In the genomic region with DNA sequence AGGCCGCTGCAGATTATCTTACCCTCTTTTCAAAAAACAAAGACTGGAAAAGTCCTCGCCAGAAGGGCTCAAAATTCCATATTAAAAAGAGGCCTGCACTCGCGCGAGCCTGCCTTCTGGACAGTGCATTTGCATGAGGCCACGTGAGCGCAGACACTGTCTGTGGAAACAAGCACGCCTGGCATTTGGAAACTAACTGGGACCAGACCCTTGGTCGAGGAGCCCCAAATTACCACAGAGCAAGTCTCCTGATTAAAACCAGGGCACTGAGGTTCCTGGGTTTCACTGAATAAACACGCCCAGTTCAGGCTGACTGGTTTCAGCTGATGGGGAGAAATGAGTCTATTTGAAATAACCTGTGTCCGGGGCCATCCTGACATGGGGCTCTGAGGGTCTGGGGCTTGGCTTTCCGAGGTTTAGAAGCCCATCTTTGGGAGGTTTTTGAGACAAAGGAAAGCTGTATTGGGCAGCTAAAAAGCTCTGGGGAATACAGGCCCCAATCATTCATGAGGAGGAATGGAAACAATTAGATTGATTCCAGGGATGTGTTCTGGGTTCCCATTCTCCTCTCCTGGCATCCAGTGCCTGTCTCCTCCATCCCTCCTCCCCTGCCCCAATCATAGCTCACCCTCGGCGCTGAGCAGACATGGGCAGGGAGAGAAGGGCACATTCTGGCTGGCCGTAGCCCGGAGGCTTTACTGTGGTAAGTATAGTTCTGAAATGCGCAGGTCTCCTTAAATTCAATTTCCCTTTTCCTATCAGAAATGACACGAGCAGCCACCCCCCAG, we compare ENCODE assay signal across 17 cellular contexts.
"Had no signal": no experiment of that assay in that cellular context is flagged by ENCODE, and none has a peak within 500 bp of the region (broad histone marks: within the 10 kb centered on the region; RNA-seq: fewer than 3 reads in every experiment).

No MANE protein-coding gene starts in this region.

- H3K27me3 ChIP-seq: adrenal gland, foreskin keratinocyte, left lung, stomach, upper lobe of right lung had no signal

- H3K4me3 ChIP-seq: adrenal gland, left lung, prostate gland, smooth muscle cell, stomach, thoracic aorta, upper lobe of right lung had no signal

- ATAC-seq: activated CD4-positive, alpha-beta T cell treated with anti-CD3 and anti-CD28 coated beads for 36 hours; effector memory CD8-positive, alpha-beta T cell; foreskin keratinocyte; left lung; stimulated activated effector memory CD8-positive, alpha-beta T cell treated with anti-CD3 and anti-CD28 coated beads, Interleukin-12 subunit alpha, Interleukin-12 subunit beta, amount 100 ng/mL, for 72 hours; upper lobe of right lung had no signal

- H3K27ac Mint-ChIP-seq: activated CD4-positive, alpha-beta T cell treated with anti-CD3 and anti-CD28 coated beads for 36 hours; activated naive CD4-positive, alpha-beta T cell treated with anti-CD3 and anti-CD28 coated beads, Interleukin-2, amount 50 U/mL, for 24 hours; effector memory CD8-positive, alpha-beta T cell; stimulated activated effector memory CD8-positive, alpha-beta T cell treated with anti-CD3 and anti-CD28 coated beads, Interleukin-12 subunit alpha, Interleukin-12 subunit beta, amount 100 ng/mL, for 72 hours had no signal

- H3K9me3 ChIP-seq: adrenal gland, left lung, prostate gland, stomach, thoracic aorta, upper lobe of right lung had no signal

- DNase-seq: activated CD4-positive, alpha-beta T cell treated with anti-CD3 and anti-CD28 coated beads for 36 hours; activated CD4-positive, alpha-beta T cell treated with anti-CD3 and anti-CD28 coated beads, Interleukin-2, amount 50 U/mL, for 48 hours; activated gamma-delta T cell; adrenal gland; dermis blood vessel endothelial cell; effector memory CD8-positive, alpha-beta T cell; foreskin keratinocyte; kidney; left lung; stimulated activated CD4-positive, alpha-beta T cell treated with anti-CD3 and anti-CD28 coated beads, Interleukin-4, amount 100 ng/mL, for 1 hour; stomach; upper lobe of right lung had no signal

- H3K27ac ChIP-seq: adrenal gland, foreskin keratinocyte, left lung, prostate gland, stomach, thoracic aorta, upper lobe of right lung had no signal

- H3K36me3 Mint-ChIP-seq: activated naive CD4-positive, alpha-beta T cell treated with anti-CD3 and anti-CD28 coated beads, Interleukin-2, amount 50 U/mL, for 24 hours; stimulated activated effector memory CD8-positive, alpha-beta T cell treated with anti-CD3 and anti-CD28 coated beads, Interleukin-12 subunit alpha, Interleukin-12 subunit beta, amount 100 ng/mL, for 72 hours had no signal

- H3K4me3 Mint-ChIP-seq: activated CD4-positive, alpha-beta T cell treated with anti-CD3 and anti-CD28 coated beads for 36 hours; activated naive CD4-positive, alpha-beta T cell treated with anti-CD3 and anti-CD28 coated beads, Interleukin-2, amount 50 U/mL, for 24 hours; effector memory CD8-positive, alpha-beta T cell; stimulated activated effector memory CD8-positive, alpha-beta T cell treated with anti-CD3 and anti-CD28 coated beads, Interleukin-12 subunit alpha, Interleukin-12 subunit beta, amount 100 ng/mL, for 72 hours had no signal

- H3K36me3 ChIP-seq: adrenal gland, left lung, prostate gland, stomach, thoracic aorta, upper lobe of right lung had no signal

- H3K27me3 Mint-ChIP-seq: activated CD4-positive, alpha-beta T cell treated with anti-CD3 and anti-CD28 coated beads for 36 hours; activated naive CD4-positive, alpha-beta T cell treated with anti-CD3 and anti-CD28 coated beads, Interleukin-2, amount 50 U/mL, for 24 hours had no signal

- H3K4me1 ChIP-seq: foreskin keratinocyte, prostate gland had no signal

- H3K9me3 Mint-ChIP-seq: activated naive CD4-positive, alpha-beta T cell treated with anti-CD3 and anti-CD28 coated beads, Interleukin-2, amount 50 U/mL, for 24 hours; effector memory CD8-positive, alpha-beta T cell; stimulated activated effector memory CD8-positive, alpha-beta T cell treated with anti-CD3 and anti-CD28 coated beads, Interleukin-12 subunit alpha, Interleukin-12 subunit beta, amount 100 ng/mL, for 72 hours had no signal
